In genomic region chr7:47518827-47519226, GRCh38 we compare ENCODE assay signal across 1 cellular context.
A peak's percentile ranks its signal among the peaks of the same experiment; 100 is the strongest.
TF ChIP-seq lines count a peak whose summit lies in the region.

No MANE protein-coding gene starts in this region.

TF ChIP-seq in HepG2, 621 proteins besides CTCF, POLR2A, EP300 and RAD21 (continued from another document and continues in another):
- TF ChIP-seq ZNF142 (CRISPR knock-in tag; IDR thresholded peaks at IDR 0.05) (no peak), HNF1A (IDR thresholded peaks at IDR 0.05; ENCODE audit: low read depth) (0 out of 2 replicates have a peak, but pooled peaks have one; percentile 13), HNF1A (CRISPR knock-in tag; IDR thresholded peaks at IDR 0.05; ENCODE audit: borderline replicate concordance) (no peak), MED1 (CRISPR knock-in tag; IDR thresholded peaks at IDR 0.05) (peak; percentile 45; the same call in 1 of the 2 replicates), MTF1 (CRISPR knock-in tag; IDR thresholded peaks at IDR 0.05) (no peak), PATZ1 (CRISPR knock-in tag; IDR thresholded peaks at IDR 0.05) (no peak), GATAD2A (CRISPR knock-in tag; IDR thresholded peaks at IDR 0.05) (peak; percentile 85), HOXA3 (CRISPR knock-in tag; IDR thresholded peaks at IDR 0.05) (peak; percentile 31; the same call in 1 of the 2 replicates), ARID4A (CRISPR knock-in tag; IDR thresholded peaks at IDR 0.05; ENCODE audit: borderline replicate concordance) (peak; percentile 63), MEIS1 (CRISPR knock-in tag; IDR thresholded peaks at IDR 0.05; ENCODE audit: borderline replicate concordance) (no peak), FOXA3 (CRISPR knock-in tag; IDR thresholded peaks at IDR 0.05) (peak; percentile 32; the same call in 1 of the 2 replicates), MED8 (CRISPR knock-in tag; IDR thresholded peaks at IDR 0.05; ENCODE audit: insufficient replicate concordance) (no peak), MLLT10 (CRISPR knock-in tag; IDR thresholded peaks at IDR 0.05) (no peak), PAWR (CRISPR knock-in tag; IDR thresholded peaks at IDR 0.05; ENCODE audit: borderline replicate concordance) (no peak), CREM (IDR thresholded peaks at IDR 0.05) (peak; percentile 40; the same call in 1 of the 2 replicates), CREM (CRISPR knock-in tag; IDR thresholded peaks at IDR 0.05) (no peak), ZBTB2 (CRISPR knock-in tag; IDR thresholded peaks at IDR 0.05; ENCODE audit: low read depth) (no peak), MXI1 (IDR thresholded peaks at IDR 0.05; ENCODE audit: borderline replicate concordance, low read depth, low read length) (peak; percentile 80; the same call in 1 of the 3 replicates), ZNF572 (CRISPR knock-in tag; IDR thresholded peaks at IDR 0.05) (no peak), SMC3 (IDR thresholded peaks at IDR 0.05; ENCODE audit: low read length) (0 out of 2 replicates have a peak, but pooled peaks have one; percentile 27), MNT (IDR thresholded peaks at IDR 0.05) (no peak), ZNF367 (CRISPR knock-in tag; IDR thresholded peaks at IDR 0.05; ENCODE audit: borderline replicate concordance) (no peak), GFI1 (CRISPR knock-in tag; IDR thresholded peaks at IDR 0.05; ENCODE audit: borderline replicate concordance) (no peak), XRCC5 (optimal IDR thresholded peaks at IDR 0.05; ENCODE audit: low read length) (peak; percentile 49), ZNF639 (CRISPR knock-in tag; conservative IDR thresholded peaks at IDR 0.05) (no peak), ATF5 (CRISPR knock-in tag; IDR thresholded peaks at IDR 0.05; ENCODE audit: low read depth) (no peak), ZNF672 (CRISPR knock-in tag; IDR thresholded peaks at IDR 0.05) (no peak)
